In the genomic region with DNA sequence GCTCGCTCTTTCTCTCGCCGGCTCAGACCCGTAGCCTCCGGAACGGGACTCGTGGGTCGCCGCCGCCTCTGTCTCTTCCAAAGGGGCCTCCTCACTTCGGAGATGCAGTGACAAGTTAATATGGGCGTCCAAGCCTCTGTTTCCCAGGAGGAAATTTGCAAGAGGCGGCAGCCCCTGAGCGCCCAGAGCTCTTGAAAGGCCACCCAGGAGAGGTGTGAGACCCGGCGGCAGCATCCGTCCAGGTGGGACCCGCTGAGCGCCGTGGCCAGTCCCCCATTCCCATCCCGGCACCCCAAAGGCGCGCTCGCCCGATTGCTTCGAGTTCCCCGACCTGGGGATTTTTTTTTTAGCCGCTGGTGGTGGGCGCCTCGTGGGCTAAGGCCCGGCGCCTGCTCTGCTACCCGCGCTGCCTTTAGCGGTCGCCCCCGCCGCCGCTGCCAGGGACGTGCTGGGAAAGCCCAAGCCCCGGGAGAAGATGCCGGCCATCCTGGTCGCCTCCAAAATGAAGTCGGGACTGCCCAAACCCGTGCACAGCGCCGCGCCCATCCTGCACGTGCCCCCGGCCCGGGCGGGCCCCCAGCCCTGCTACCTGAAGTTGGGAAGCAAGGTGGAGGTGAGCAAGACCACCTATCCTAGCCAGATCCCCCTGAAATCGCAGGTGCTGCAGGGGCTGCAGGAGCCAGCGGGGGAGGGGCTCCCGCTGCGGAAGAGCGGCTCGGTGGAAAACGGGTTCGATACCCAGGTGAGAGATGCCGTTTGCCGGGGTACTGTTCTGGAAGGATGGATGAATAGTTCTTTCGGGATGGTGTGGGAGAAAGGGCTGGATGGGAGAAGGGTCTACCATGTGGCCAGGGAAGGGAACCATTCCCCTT, we compare ENCODE assay signal across 8 cellular contexts. TPM values are rescaled to one million over a fixed set of nuclear protein-coding genes. Genes with fewer than 3 reads are reported as not detected.
DNase-seq lines count a peak whose midpoint lies in the region; ATAC-seq and TF ChIP-seq lines count a peak whose summit lies in the region.

No MANE protein-coding gene starts in this region.

- H3F3A ChIP-seq in smooth muscle cell (ENCODE audit: low read depth): no peaks in the 10 kb centered on the region

- peak; percentile 4 for ATAC-seq in GM21737 (IDR thresholded peaks at IDR 0.05; ENCODE audit: unreplicated experiment)
- ATAC-seq in activated CD8-positive, alpha-beta T cell treated with anti-CD3 and anti-CD28 coated beads for 36 hours: no peak
- ATAC-seq in GM18907 (IDR thresholded peaks at IDR 0.05; ENCODE audit: unreplicated experiment): no peak

- H4K20me1 ChIP-seq in hepatocyte (ENCODE audit: insufficient read depth, poor library complexity, severe bottlenecking) (no peaks in the 10 kb centered on the region), smooth muscle cell (ENCODE audit: low read depth) (no peaks in the 10 kb centered on the region)

- H3K79me2 ChIP-seq in hepatocyte (peaks cover 4% of the 10 kb centered on the region), smooth muscle cell (ENCODE audit: low read depth) (peaks cover 4% of the 10 kb centered on the region)

- no peak overlapping the region for H3K27ac Mint-ChIP-seq in activated CD8-positive, alpha-beta T cell treated with anti-CD3 and anti-CD28 coated beads for 36 hours

- intact Hi-C loops in activated CD8-positive, alpha-beta T cell treated with anti-CD3 and anti-CD28 coated beads for 36 hours (cut with micrococcal nuclease): no loop called here

- CTCF ChIA-PET in activated CD8-positive, alpha-beta T cell treated with anti-CD3 and anti-CD28 coated beads for 36 hours (lab: Charles Lee): interaction anchor here (2.2 kb wide), 1 partner anchor 150 kb away, joined by 6 read pairs; no protein-coding TSS in a partner anchor

- H3K36me3 Mint-ChIP-seq in activated CD8-positive, alpha-beta T cell treated with anti-CD3 and anti-CD28 coated beads for 36 hours (ENCODE audit: low read depth): no peaks in the 10 kb centered on the region

- H3K9ac ChIP-seq in smooth muscle cell (ENCODE audit: low read depth): peak overlapping the region; percentile 21

- H3K4me1 ChIP-seq in hepatocyte (ENCODE audit: insufficient read depth) (peaks cover 21% of the 10 kb centered on the region), smooth muscle cell (ENCODE audit: low read depth) (peaks cover 29% of the 10 kb centered on the region)

- H3K9me3 Mint-ChIP-seq in activated CD8-positive, alpha-beta T cell treated with anti-CD3 and anti-CD28 coated beads for 36 hours: no peaks in the 10 kb centered on the region

- peak overlapping the region; percentile 46 for H2AFZ ChIP-seq in hepatocyte
- peak overlapping the region; percentile 94 for H2AFZ ChIP-seq in smooth muscle cell (ENCODE audit: low read depth)

- peak overlapping the region; percentile 55; the same call in 1 of the 2 replicates for H3K27ac ChIP-seq in C4-2B
- H3K27ac ChIP-seq in hepatocyte: peak overlapping the region; percentile 20
- no peak overlapping the region for H3K27ac ChIP-seq in smooth muscle cell (ENCODE audit: low read depth)

- no peak for DNase-seq in activated CD8-positive, alpha-beta T cell treated with anti-CD3 and anti-CD28 coated beads for 36 hours
- DNase-seq in hepatocyte (ENCODE audit: low spot score) (peak; percentile 15), smooth muscle cell (lab: John Stamatoyannopoulos, UW; ENCODE audit: unreplicated experiment) (no peak), germinal center (ENCODE audit: low spot score) (no peak), AG08396 (ENCODE audit: low spot score) (no peak)

- H3K27me3 ChIP-seq in hepatocyte (peaks cover 22% of the 10 kb centered on the region), smooth muscle cell (ENCODE audit: low read depth) (peaks cover 8% of the 10 kb centered on the region)

- POLR2A ChIA-PET in activated CD8-positive, alpha-beta T cell treated with anti-CD3 and anti-CD28 coated beads for 36 hours (lab: Charles Lee): no interaction called here

- TF ChIP-seq CTCF in C4-2B (conservative IDR thresholded peaks at IDR 0.05) (no peak), hepatocyte (IDR thresholded peaks at IDR 0.05; ENCODE audit: poor library complexity) (no peak), smooth muscle cell (IDR thresholded peaks at IDR 0.05; ENCODE audit: borderline replicate concordance, insufficient read depth, poor library complexity, severe bottlenecking) (no peak)
- no peak for TF ChIP-seq CTCF in activated CD8-positive, alpha-beta T cell treated with anti-CD3 and anti-CD28 coated beads for 36 hours (IDR thresholded peaks at IDR 0.05)

- peaks cover 22% of the 10 kb centered on the region for H3K4me1 Mint-ChIP-seq in activated CD8-positive, alpha-beta T cell treated with anti-CD3 and anti-CD28 coated beads for 36 hours (ENCODE audit: low read depth)

- peaks cover 34% of the 10 kb centered on the region for H3K27me3 Mint-ChIP-seq in activated CD8-positive, alpha-beta T cell treated with anti-CD3 and anti-CD28 coated beads for 36 hours

- H3K4me2 ChIP-seq in hepatocyte: peak overlapping the region; percentile 97
- H3K4me2 ChIP-seq in smooth muscle cell: peak overlapping the region; percentile 100

- no peaks in the 10 kb centered on the region for H3K9me2 ChIP-seq in hepatocyte (replicated peaks; ENCODE audit: insufficient read depth)

- no peaks in the 10 kb centered on the region for H3K36me3 ChIP-seq in hepatocyte (replicated peaks; ENCODE audit: insufficient read depth, low read depth)
- no peaks in the 10 kb centered on the region for H3K36me3 ChIP-seq in smooth muscle cell (ENCODE audit: low read depth)

- WGBS in hepatocyte (ENCODE audit: low lambda C conversion rate, missing lambda C conversion rate): 3% methylated on average over 62 of the region's 63 CpGs
- WGBS in smooth muscle cell (ENCODE audit: low lambda C conversion rate): 4% methylated on average over 62 of the region's 63 CpGs

- H3K4me3 ChIP-seq in hepatocyte: peak overlapping the region; percentile 56
- peak overlapping the region; percentile 77 for H3K4me3 ChIP-seq in smooth muscle cell

- H3K9me3 ChIP-seq in hepatocyte (ENCODE audit: low read depth) (no peaks in the 10 kb centered on the region), smooth muscle cell (replicated peaks; ENCODE audit: low read depth) (no peaks in the 10 kb centered on the region)

- H3K4me3 Mint-ChIP-seq in activated CD8-positive, alpha-beta T cell treated with anti-CD3 and anti-CD28 coated beads for 36 hours: peak overlapping the region; percentile 73

RNA-seq across cellular contexts. Expression of gene NAV2, which starts 0.8 kb away (rescaled TPM):
- total RNA-seq in activated CD8-positive, alpha-beta T cell treated with anti-CD3 and anti-CD28 coated beads for 36 hours: under 1 TPM; 0.23 to 0.36 TPM
- 18.1 and 30.8 TPM in 2 replicates for total RNA-seq in hepatocyte
- 23.7 and 38.1 TPM in 2 replicates for polyA plus RNA-seq in hepatocyte
- 44.2 and 67.5 TPM in 2 replicates for total RNA-seq in smooth muscle cell
- polyA plus RNA-seq in smooth muscle cell: 14.1 and 33.2 TPM in 2 replicates

Comparison
In these comparisons a context has a peak if more than half of its experiments do, and no peak if none do; other contexts are left out.
1. RNA of gene NAV2, which starts 0.8 kb away (total RNA-seq): 44.2 to 67.5 TPM in smooth muscle cell and 18.1 to 30.8 TPM in hepatocyte; 0.23 to 0.36 TPM in activated CD8-positive, alpha-beta T cell treated with anti-CD3 and anti-CD28 coated beads for 36 hours; every median in the first group is over 10 times any median in the second.